16 cellular contexts compared by ENCODE assay signal in genomic region chr6:145212807-145213206, GRCh38.
A peak's percentile ranks its signal among the peaks of the same experiment; 100 is the strongest.
DNase-seq lines count a peak whose midpoint lies in the region; ATAC-seq and FAIRE-seq lines count a peak whose summit lies in the region.
"Had no signal": no experiment of that assay in that cellular context is flagged by ENCODE, and none has a peak within 500 bp of the region (broad histone marks: within the 10 kb centered on the region; RNA-seq: fewer than 3 reads in every experiment).

No MANE protein-coding gene starts in this region.

- ATAC-seq in GM21825 (IDR thresholded peaks at IDR 0.05; ENCODE audit: unreplicated experiment) (peak; percentile 42), HG03280 (IDR thresholded peaks at IDR 0.05; ENCODE audit: unreplicated experiment) (peak; percentile 5)
- ATAC-seq: pancreas had no signal

- H3K4me3 Mint-ChIP-seq in activated naive CD4-positive, alpha-beta T cell treated with anti-CD3 and anti-CD28 coated beads, Interleukin-2, amount 10 ng/mL, durations not matched to agents 7 days and 5 days = no peak overlapping the region
- H3K4me3 Mint-ChIP-seq: activated naive CD4-positive, alpha-beta T cell treated with anti-CD3 and anti-CD28 coated beads, Interleukin-2, amount 50 U/mL, for 24 hours; CD8-positive, alpha-beta memory T cell; central memory CD8-positive, alpha-beta T cell; IgD-negative memory B cell had no signal

- no peak overlapping the region for H3K27ac Mint-ChIP-seq in activated naive CD4-positive, alpha-beta T cell treated with anti-CD3 and anti-CD28 coated beads, Interleukin-2, amount 10 ng/mL, durations not matched to agents 7 days and 5 days
- H3K27ac Mint-ChIP-seq: activated naive CD4-positive, alpha-beta T cell treated with anti-CD3 and anti-CD28 coated beads, Interleukin-2, amount 50 U/mL, for 24 hours; IgD-negative memory B cell had no signal

- H3K27me3 Mint-ChIP-seq in activated naive CD4-positive, alpha-beta T cell treated with anti-CD3 and anti-CD28 coated beads, Interleukin-2, amount 10 ng/mL, durations not matched to agents 7 days and 5 days = no peaks in the 10 kb centered on the region

- H3K4me1 Mint-ChIP-seq in activated naive CD4-positive, alpha-beta T cell treated with anti-CD3 and anti-CD28 coated beads, Interleukin-2, amount 10 ng/mL, durations not matched to agents 7 days and 5 days = no peaks in the 10 kb centered on the region

- H3K36me3 Mint-ChIP-seq in activated naive CD4-positive, alpha-beta T cell treated with anti-CD3 and anti-CD28 coated beads, Interleukin-2, amount 10 ng/mL, durations not matched to agents 7 days and 5 days = no peaks in the 10 kb centered on the region
- H3K36me3 Mint-ChIP-seq: activated naive CD4-positive, alpha-beta T cell treated with anti-CD3 and anti-CD28 coated beads, Interleukin-2, amount 50 U/mL, for 24 hours; CD8-positive, alpha-beta memory T cell; IgD-negative memory B cell had no signal

- FAIRE-seq in GM19239 (lab: Jason Lieb, UNC) = peak; percentile 75
- FAIRE-seq: pancreas had no signal

- CTCF ChIA-PET in activated naive CD4-positive, alpha-beta T cell treated with anti-CD3 and anti-CD28 coated beads, Interleukin-2, amount 10 ng/mL, durations not matched to agents 7 days and 5 days (lab: Charles Lee) = interaction anchor here (0.6 to 1.6 kb wide), 2 partner anchors 9 to 421 kb away, joined by 4 read pairs; no protein-coding TSS in a partner anchor

- no peaks in the 10 kb centered on the region for H3K9me3 Mint-ChIP-seq in activated naive CD4-positive, alpha-beta T cell treated with anti-CD3 and anti-CD28 coated beads, Interleukin-2, amount 10 ng/mL, durations not matched to agents 7 days and 5 days
- H3K9me3 Mint-ChIP-seq: activated naive CD4-positive, alpha-beta T cell treated with anti-CD3 and anti-CD28 coated beads, Interleukin-2, amount 50 U/mL, for 24 hours; CD8-positive, alpha-beta memory T cell; central memory CD8-positive, alpha-beta T cell; IgD-negative memory B cell had no signal

- DNase-seq in GM19239 (ENCODE audit: insufficient read length, low spot score) = no peak
- peak; percentile 44 for DNase-seq in renal cortical epithelial cell (ENCODE audit: low read depth)
- DNase-seq in NCI-H82 treated with DMSO at 0.1 percent for 48 hours (lab: John Stamatoyannopoulos, UW; ENCODE audit: unreplicated experiment) = no peak
- no peak for DNase-seq in putamen (ENCODE audit: low spot score)
- no peak for DNase-seq in activated naive CD4-positive, alpha-beta T cell treated with anti-CD3 and anti-CD28 coated beads, Interleukin-2, amount 10 ng/mL, durations not matched to agents 7 days and 5 days
- DNase-seq: activated CD8-positive, alpha-beta memory T cell treated with anti-CD3 and anti-CD28 coated beads for 24 hours; CD8-positive, alpha-beta memory T cell; H7; mesenchymal stem cell; pancreas; T-helper 9 cell had no signal
